8 cellular contexts compared by ENCODE assay signal in genomic region chr12:94140556-94140955, GRCh38. TPM values are rescaled to one million over a fixed set of nuclear protein-coding genes. Genes with fewer than 3 reads are reported as not detected.
A peak's percentile ranks its signal among the peaks of the same experiment; 100 is the strongest.
DNase-seq lines count a peak whose midpoint lies in the region; ATAC-seq and TF ChIP-seq lines count a peak whose summit lies in the region.

No MANE protein-coding gene starts in this region.

- peak; percentile 44 for DNase-seq in left ventricle myocardium superior
- DNase-seq in cardiac septum (ENCODE audit: low spot score): no peak
- peak in 4 of 5 donors; percentile 22 to 64 (median 29) for DNase-seq in T-helper 1 cell
- no peak for DNase-seq in brain microvascular endothelial cell
- DNase-seq in retinal pigment epithelial cell (ENCODE audit: low read depth): no peak
- no peak for DNase-seq in anterior cingulate cortex (lab: John Stamatoyannopoulos, UW)

- in situ Hi-C loops in brain microvascular endothelial cell (cut with HindIII; ENCODE audit: low pct_ligation_motif_present, low sequenced_read_pairs): loop anchor here (25.0 kb wide), 1 partner anchor 372 kb away; no protein-coding TSS in a partner anchor

- TF ChIP-seq CTCF in brain microvascular endothelial cell (IDR thresholded peaks at IDR 0.05; ENCODE audit: low read depth, low read length, missing control alignments): peak; percentile 62
- peak; percentile 37 for TF ChIP-seq CTCF in retinal pigment epithelial cell (conservative IDR thresholded peaks at IDR 0.05; ENCODE audit: low read depth, low read length)

- no peak for ATAC-seq in left ventricle myocardium superior
- no peak for ATAC-seq in GM21529 (IDR thresholded peaks at IDR 0.05; ENCODE audit: unreplicated experiment)
- no peak for ATAC-seq in GM21515 (IDR thresholded peaks at IDR 0.05; ENCODE audit: unreplicated experiment)

- H3K4me3 ChIP-seq in brain microvascular endothelial cell (ENCODE audit: low read depth, low read length) (no peak overlapping the region), retinal pigment epithelial cell (ENCODE audit: low read length) (no peak overlapping the region)

- no peaks in the 10 kb centered on the region for H3K36me3 ChIP-seq in brain microvascular endothelial cell (replicated peaks)

- H3K27ac ChIP-seq in brain microvascular endothelial cell: no peak overlapping the region

- H3K27me3 ChIP-seq in brain microvascular endothelial cell (replicated peaks): peaks cover 2% of the 10 kb centered on the region

- intact Hi-C loops in left ventricle myocardium superior (cut with micrococcal nuclease) (no loop called here), cardiac septum (cut with DNase I) (no loop called here)

RNA-seq across cellular contexts. Expression of gene PLXNC1, which starts 7.8 kb away (rescaled TPM):
- total RNA-seq in left ventricle myocardium superior (4.4 TPM), cardiac septum (4.4 TPM)

Comparison
In these comparisons a context has a peak if more than half of its experiments do, and no peak if none do; other contexts are left out.
1. DNase-seq: peak in left ventricle myocardium superior (single experiment) and T-helper 1 cell (4 of 5); none in cardiac septum (single experiment), brain microvascular endothelial cell (single experiment), retinal pigment epithelial cell (single experiment) and anterior cingulate cortex (0 of 58).